8 cellular contexts compared by ENCODE assay signal in the genomic region with DNA sequence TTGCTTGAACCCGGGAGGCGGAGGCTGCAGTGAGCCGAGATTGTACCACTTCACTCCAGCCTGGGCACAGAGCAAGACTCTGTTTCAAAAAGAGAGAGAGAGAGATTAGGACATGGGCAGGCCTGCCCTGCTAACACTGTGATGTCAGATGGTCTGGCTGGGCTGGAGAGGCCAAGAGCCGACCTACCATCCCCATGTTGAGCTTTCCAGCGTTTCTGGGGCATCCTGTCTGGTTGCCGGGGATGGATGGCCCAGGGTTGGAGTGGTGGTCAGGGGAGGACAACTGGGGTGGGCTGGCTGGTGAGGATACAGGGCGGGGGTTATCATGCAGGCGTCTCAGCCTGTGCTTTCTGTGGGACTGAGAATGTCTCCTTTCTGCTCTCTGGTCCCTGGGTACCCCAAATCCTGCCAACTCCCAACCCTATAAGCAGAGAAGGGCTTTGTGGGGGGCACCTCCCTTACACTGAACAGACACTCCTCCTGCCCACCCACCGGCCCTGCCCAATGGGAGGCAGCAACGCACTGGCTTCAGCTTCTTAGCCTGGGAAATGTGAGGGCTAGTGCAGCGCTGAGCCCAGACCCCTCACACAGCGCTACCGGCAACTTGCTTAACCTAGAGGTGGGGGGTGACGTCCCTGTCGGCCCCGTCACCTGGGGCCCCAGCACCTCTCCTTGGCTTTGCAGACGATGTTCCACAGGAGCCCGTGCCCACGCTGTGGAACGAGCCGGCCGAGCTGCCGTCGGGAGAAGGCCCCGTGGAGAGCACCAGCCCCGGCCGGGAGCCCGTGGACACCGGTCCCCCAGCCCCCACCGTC. TPM values are rescaled to one million over a fixed set of nuclear protein-coding genes. Genes with fewer than 3 reads are reported as not detected.
A peak's percentile ranks its signal among the peaks of the same experiment; 100 is the strongest.
DNase-seq lines count a peak whose midpoint lies in the region; ATAC-seq lines count a peak whose summit lies in the region.

No MANE protein-coding gene starts in this region.

- CTCF ChIA-PET in activated CD8-positive, alpha-beta T cell treated with anti-CD3 and anti-CD28 coated beads, Interleukin-2, amount 10 ng/mL, durations not matched to agents 7 days and 5 days (lab: Charles Lee), result no interaction called here

- no peak overlapping the region for H3K27ac Mint-ChIP-seq in activated CD8-positive, alpha-beta T cell treated with anti-CD3 and anti-CD28 coated beads, Interleukin-2, amount 10 ng/mL, durations not matched to agents 7 days and 5 days
- H3K27ac Mint-ChIP-seq in stimulated activated effector memory CD8-positive, alpha-beta T cell treated with anti-CD3 and anti-CD28 coated beads, Interleukin-12 subunit alpha, Interleukin-12 subunit beta, amount 100 ng/mL, for 72 hours, result no peak overlapping the region

- peaks cover 8% of the 10 kb centered on the region for H3K4me1 Mint-ChIP-seq in activated CD8-positive, alpha-beta T cell treated with anti-CD3 and anti-CD28 coated beads, Interleukin-2, amount 10 ng/mL, durations not matched to agents 7 days and 5 days (ENCODE audit: low read depth)
- H3K4me1 Mint-ChIP-seq in stimulated activated effector memory CD8-positive, alpha-beta T cell treated with anti-CD3 and anti-CD28 coated beads, Interleukin-12 subunit alpha, Interleukin-12 subunit beta, amount 100 ng/mL, for 72 hours, result peaks cover 14% of the 10 kb centered on the region

- peak overlapping the region; percentile 55 for H3K4me3 Mint-ChIP-seq in activated CD8-positive, alpha-beta T cell treated with anti-CD3 and anti-CD28 coated beads, Interleukin-2, amount 10 ng/mL, durations not matched to agents 7 days and 5 days
- H3K4me3 Mint-ChIP-seq in stimulated activated effector memory CD8-positive, alpha-beta T cell treated with anti-CD3 and anti-CD28 coated beads, Interleukin-12 subunit alpha, Interleukin-12 subunit beta, amount 100 ng/mL, for 72 hours, result peak overlapping the region; percentile 53

- DNase-seq in NCI-H526 (lab: John Stamatoyannopoulos, UW) (peak; percentile 10 to 59), NCI-H526 treated with DMSO at 0.1 percent for 48 hours (lab: John Stamatoyannopoulos, UW) (no peak), NCI-H2029 (lab: John Stamatoyannopoulos, UW) (no peak)
- DNase-seq in activated CD8-positive, alpha-beta T cell treated with anti-CD3 and anti-CD28 coated beads, Interleukin-2, amount 10 ng/mL, durations not matched to agents 7 days and 5 days, result no peak
- no peak for DNase-seq in stimulated activated effector memory CD8-positive, alpha-beta T cell treated with anti-CD3 and anti-CD28 coated beads, Interleukin-12 subunit alpha, Interleukin-12 subunit beta, amount 100 ng/mL, for 72 hours (ENCODE audit: low spot score in 2 of 2)
- no peak for DNase-seq in activated CD4-positive, CD25-positive, alpha-beta regulatory T cell (lab: John Stamatoyannopoulos, UW)

- peak; percentile 4 for ATAC-seq in activated CD8-positive, alpha-beta T cell treated with anti-CD3 and anti-CD28 coated beads, Interleukin-2, amount 10 ng/mL, durations not matched to agents 7 days and 5 days
- ATAC-seq in stimulated activated effector memory CD8-positive, alpha-beta T cell treated with anti-CD3 and anti-CD28 coated beads, Interleukin-12 subunit alpha, Interleukin-12 subunit beta, amount 100 ng/mL, for 72 hours, result no peak
- ATAC-seq in GM18519 (IDR thresholded peaks at IDR 0.05; ENCODE audit: low FRiP score, unreplicated experiment), result no peak

- H3K27me3 Mint-ChIP-seq in activated CD8-positive, alpha-beta T cell treated with anti-CD3 and anti-CD28 coated beads, Interleukin-2, amount 10 ng/mL, durations not matched to agents 7 days and 5 days (ENCODE audit: low read depth), result peaks cover 11% of the 10 kb centered on the region

- H3K9me3 ChIP-seq in iPS-18c (ENCODE audit: control insufficient read depth, insufficient read depth, low read length), result no peaks in the 10 kb centered on the region

- POLR2A ChIA-PET in activated CD8-positive, alpha-beta T cell treated with anti-CD3 and anti-CD28 coated beads, Interleukin-2, amount 10 ng/mL, durations not matched to agents 7 days and 5 days (lab: Charles Lee), result interaction anchor here (0.9 kb wide), 1 partner anchor 36 kb away, joined by 3 read pairs; no protein-coding TSS in a partner anchor

- H3K36me3 Mint-ChIP-seq in activated CD8-positive, alpha-beta T cell treated with anti-CD3 and anti-CD28 coated beads, Interleukin-2, amount 10 ng/mL, durations not matched to agents 7 days and 5 days (ENCODE audit: low read depth), result no peaks in the 10 kb centered on the region
- H3K36me3 Mint-ChIP-seq in stimulated activated effector memory CD8-positive, alpha-beta T cell treated with anti-CD3 and anti-CD28 coated beads, Interleukin-12 subunit alpha, Interleukin-12 subunit beta, amount 100 ng/mL, for 72 hours, result no peaks in the 10 kb centered on the region

- H3K4me3 ChIP-seq in iPS-18c (ENCODE audit: insufficient read depth, low read depth, low read length), result peak overlapping the region; percentile 46

- H3K9me3 Mint-ChIP-seq in activated CD8-positive, alpha-beta T cell treated with anti-CD3 and anti-CD28 coated beads, Interleukin-2, amount 10 ng/mL, durations not matched to agents 7 days and 5 days (ENCODE audit: insufficient read depth), result no peaks in the 10 kb centered on the region
- H3K9me3 Mint-ChIP-seq in stimulated activated effector memory CD8-positive, alpha-beta T cell treated with anti-CD3 and anti-CD28 coated beads, Interleukin-12 subunit alpha, Interleukin-12 subunit beta, amount 100 ng/mL, for 72 hours, result no peaks in the 10 kb centered on the region

RNA-seq across cellular contexts. Expression of gene SNORC, which starts 5.4 kb away (rescaled TPM):
- 1 to 10 TPM in 1 of 2 experiments, under 1 TPM in 1; 0.99 to 2.2 TPM for total RNA-seq in activated CD8-positive, alpha-beta T cell treated with anti-CD3 and anti-CD28 coated beads, Interleukin-2, amount 10 ng/mL, durations not matched to agents 7 days and 5 days

Comparison
In these comparisons a context has a peak if more than half of its experiments do, and no peak if none do; other contexts are left out.
1. DNase-seq: peak in NCI-H526 (2 of 2); none in NCI-H526 treated with DMSO at 0.1 percent for 48 hours (single experiment), activated CD8-positive, alpha-beta T cell treated with anti-CD3 and anti-CD28 coated beads, Interleukin-2, amount 10 ng/mL, durations not matched to agents 7 days and 5 days (single experiment), stimulated activated effector memory CD8-positive, alpha-beta T cell treated with anti-CD3 and anti-CD28 coated beads, Interleukin-12 subunit alpha, Interleukin-12 subunit beta, amount 100 ng/mL, for 72 hours (0 of 2), activated CD4-positive, CD25-positive, alpha-beta regulatory T cell (0 of 4) and NCI-H2029 (single experiment).